In the genomic region with DNA sequence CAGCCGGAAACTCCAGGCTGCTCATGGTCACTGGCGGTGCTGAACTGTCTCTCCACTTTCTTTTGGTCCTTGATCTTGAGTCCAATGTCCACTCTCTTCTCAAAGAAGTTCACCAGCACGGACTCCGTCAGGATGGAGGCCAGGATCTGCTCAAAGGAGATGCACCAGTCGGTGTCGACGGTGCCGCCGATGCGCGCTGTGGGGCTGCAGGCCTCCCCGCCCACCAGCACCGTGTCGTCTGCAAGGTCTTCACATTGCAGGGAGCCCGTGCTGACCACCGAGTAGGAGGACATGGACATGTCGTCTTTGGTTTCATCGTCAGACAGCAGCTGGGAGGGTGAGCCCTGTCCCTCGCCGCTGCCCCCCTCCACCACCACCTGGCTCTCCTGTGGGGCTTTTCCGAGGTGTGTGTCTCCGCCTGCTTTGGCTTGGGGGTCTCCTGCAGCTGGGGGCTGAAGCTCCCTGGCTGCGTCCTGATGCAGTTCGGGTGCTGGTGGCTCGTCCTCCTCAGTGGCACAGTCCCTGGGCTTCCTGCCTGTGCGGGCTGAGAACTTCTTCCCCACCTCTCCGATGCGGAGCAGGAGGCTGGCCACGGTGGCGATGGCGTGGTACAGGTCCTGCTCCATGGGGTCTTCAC, we compare ENCODE assay signal across 25 cellular contexts.
"Had no signal": no experiment of that assay in that cellular context is flagged by ENCODE, and none has a peak within 500 bp of the region (broad histone marks: within the 10 kb centered on the region; RNA-seq: fewer than 3 reads in every experiment).

No MANE protein-coding gene starts in this region.

- FAIRE-seq: astrocyte had no signal

- H3K4me1 ChIP-seq: lower lobe of right lung, prostate gland had no signal

- H3K27ac ChIP-seq: brain microvascular endothelial cell, heart left ventricle, lower lobe of right lung, prostate gland, testis, transverse colon had no signal

- H3K27me3 ChIP-seq: brain microvascular endothelial cell, heart left ventricle, testis, transverse colon had no signal

- H3K4me3 ChIP-seq: heart left ventricle, lower lobe of right lung, prostate gland, testis, transverse colon had no signal

- ATAC-seq: activated CD8-positive, alpha-beta memory T cell treated with anti-CD3 and anti-CD28 coated beads, Interleukin-2, amount 10 ng/mL, durations not matched to agents 7 days and 5 days; activated CD8-positive, alpha-beta T cell treated with anti-CD3 and anti-CD28 coated beads, Interleukin-2, amount 10 ng/mL, durations not matched to agents 7 days and 5 days; activated T-cell treated with anti-CD3 and anti-CD28 coated beads, Interleukin-2, amount 50 U/mL, for 72 hours; esophagus mucosa; heart left ventricle; left lobe of liver; lower lobe of right lung; natural killer cell; stimulated activated naive CD8-positive, alpha-beta T cell treated with anti-CD3 and anti-CD28 coated beads, Interleukin-15, Interleukin-2, amounts not matched to agents 100 U/mL and 50 U/mL, for 24 hours had no signal

- DNase-seq: activated CD4-positive, alpha-beta T cell treated with anti-CD3 and anti-CD28 coated beads, Interleukin-2, amount 50 U/mL, for 1 hour; activated CD4-positive, CD25-positive, alpha-beta regulatory T cell treated with anti-CD3 and anti-CD28 coated beads, Interleukin-2, amount 50 U/mL, for 72 hours; activated CD8-positive, alpha-beta memory T cell treated with anti-CD3 and anti-CD28 coated beads, Interleukin-2, amount 10 ng/mL, durations not matched to agents 7 days and 5 days; activated CD8-positive, alpha-beta T cell treated with anti-CD3 and anti-CD28 coated beads, Interleukin-2, amount 10 ng/mL, durations not matched to agents 7 days and 5 days; activated naive CD4-positive, alpha-beta T cell; activated naive CD8-positive, alpha-beta T cell treated with anti-CD3 and anti-CD28 coated beads for 36 hours; activated T-cell treated with anti-CD3 and anti-CD28 coated beads for 4 hours; activated T-cell treated with anti-CD3 and anti-CD28 coated beads, Interleukin-2, amount 50 U/mL, for 72 hours; amniotic stem cell; brain microvascular endothelial cell; foreskin fibroblast; heart left ventricle; lower lobe of right lung; mesenchymal stem cell; natural killer cell; retina; stimulated activated CD4-positive, alpha-beta T cell treated with anti-CD3 and anti-CD28 coated beads, Interleukin-2, amount 100 ng/mL, for 48 hours; stimulated activated naive CD8-positive, alpha-beta T cell treated with anti-CD3 and anti-CD28 coated beads, Interleukin-15, Interleukin-2, amounts not matched to agents 100 U/mL and 50 U/mL, for 24 hours; T-helper 2 cell; testis; transverse colon had no signal

- H3K9me3 ChIP-seq: prostate gland, testis, transverse colon had no signal
